8 cellular contexts compared by ENCODE assay signal in the genomic region with DNA sequence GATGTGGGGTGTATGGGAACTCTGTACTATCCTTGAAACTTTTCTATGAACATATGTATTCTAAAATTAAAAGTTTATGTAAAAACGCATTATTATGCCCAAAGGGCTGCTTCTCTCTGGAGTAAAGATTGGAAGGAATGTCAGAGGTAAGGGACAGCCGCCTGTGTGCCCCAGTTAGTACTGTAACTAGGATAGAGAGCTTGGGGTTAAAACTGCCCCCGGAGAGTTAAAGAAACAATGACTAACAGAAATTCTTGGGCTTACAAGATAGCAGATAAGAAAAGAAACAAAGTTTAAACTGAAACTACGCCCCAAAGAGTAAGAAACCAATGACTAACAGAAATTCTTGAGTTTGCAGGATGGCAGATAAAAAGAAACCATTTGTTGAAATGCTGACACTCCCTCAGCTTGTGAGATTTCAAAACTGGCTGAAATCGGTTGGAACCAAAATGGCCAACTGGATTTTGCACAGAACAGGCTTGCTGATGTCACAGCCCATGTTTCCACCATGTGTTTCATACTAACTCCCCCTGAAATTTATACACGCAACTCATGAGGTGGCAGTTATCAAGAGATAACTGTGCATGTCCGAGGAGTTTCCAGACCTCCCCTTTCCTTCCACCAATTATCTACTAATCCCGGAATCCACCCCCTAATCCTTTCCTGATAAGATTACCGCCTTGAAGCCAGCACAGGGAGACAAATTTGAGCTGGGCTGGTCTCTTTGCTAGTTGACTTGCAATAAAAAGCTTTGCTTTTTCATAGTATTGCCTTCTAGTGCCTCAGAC.
DNase-seq lines count a peak whose midpoint lies in the region; ATAC-seq, FAIRE-seq and TF ChIP-seq lines count a peak whose summit lies in the region.

No MANE protein-coding gene starts in this region.

- ATAC-seq in GM18511 (IDR thresholded peaks at IDR 0.05; ENCODE audit: unreplicated experiment), result no peak
- no peak for ATAC-seq in GM21737 (IDR thresholded peaks at IDR 0.05; ENCODE audit: unreplicated experiment)
- no peak for ATAC-seq in HG03097 (IDR thresholded peaks at IDR 0.05; ENCODE audit: low FRiP score, unreplicated experiment)

- H3K36me3 ChIP-seq in rectal smooth muscle tissue (ENCODE audit: control insufficient read depth, insufficient read depth, low read length), result no peaks in the 10 kb centered on the region

- no peaks in the 10 kb centered on the region for H3K4me1 ChIP-seq in rectal smooth muscle tissue (ENCODE audit: control insufficient read depth, insufficient read depth, low read length)

- DNase-seq in GM12865 (ENCODE audit: low read depth), result peak; percentile 26
- DNase-seq in RCC 7860 (ENCODE audit: low spot score), result peak; percentile 88
- peak; percentile 89 for DNase-seq in fibroblast of mammary gland (ENCODE audit: low read depth)
- DNase-seq in stimulated activated naive CD4-positive, alpha-beta T cell (lab: John Stamatoyannopoulos, UW), result no peak

- H3K27ac ChIP-seq in rectal smooth muscle tissue (ENCODE audit: low read depth, low read length), result peak overlapping the region; percentile 12

- TF ChIP-seq CTCF in GM12865 (IDR thresholded peaks at IDR 0.05; ENCODE audit: insufficient read depth, low read depth, low read length, missing control alignments) (no peak), fibroblast of mammary gland (conservative IDR thresholded peaks at IDR 0.05; ENCODE audit: control insufficient read depth, insufficient read depth, low read depth, low read length) (no peak)

- H3K9ac ChIP-seq in rectal smooth muscle tissue (ENCODE audit: low read length), result no peak overlapping the region

- no peaks in the 10 kb centered on the region for H3K27me3 ChIP-seq in rectal smooth muscle tissue (ENCODE audit: control insufficient read depth, insufficient read depth, low read length)

- H3K4me3 ChIP-seq in GM12865 (ENCODE audit: low read depth, low read length) (no peak overlapping the region), fibroblast of mammary gland (ENCODE audit: control insufficient read depth, low read depth, low read length) (peak overlapping the region; percentile 24), rectal smooth muscle tissue (ENCODE audit: low read length) (peak overlapping the region; percentile 17)

- peak; percentile 92 for FAIRE-seq in RCC 7860 (lab: Jason Lieb, UNC)

Comparison
In these comparisons a context has a peak if more than half of its experiments do, and no peak if none do; other contexts are left out.
1. DNase-seq: peak in GM12865 (single experiment), RCC 7860 (single experiment) and fibroblast of mammary gland (single experiment); none in stimulated activated naive CD4-positive, alpha-beta T cell (0 of 6).